Comparison of ENCODE assay signal across 8 cellular contexts in genomic region chr11:44609028-44609782, GRCh38. TPM values are rescaled to one million over a fixed set of nuclear protein-coding genes. Genes with fewer than 3 reads are reported as not detected.
A peak's percentile ranks its signal among the peaks of the same experiment; 100 is the strongest.
DNase-seq lines count a peak whose midpoint lies in the region; ATAC-seq and TF ChIP-seq lines count a peak whose summit lies in the region.

No MANE protein-coding gene starts in this region.

- H3K4me1 Mint-ChIP-seq in H9, result peaks cover under 1 to 9% of the 10 kb centered on the region in 2 experiments; a peak in 3 of 4 replicates

- ATAC-seq in GM21786 (IDR thresholded peaks at IDR 0.05; ENCODE audit: unreplicated experiment) (peak; percentile 52), body of pancreas (no peak)

- H3K4me3 ChIP-seq in trophoblast cell (ENCODE audit: low read depth, low read length), result no peak overlapping the region
- no peak overlapping the region for H3K4me3 ChIP-seq in body of pancreas

- H3K4me2 ChIP-seq in trophoblast cell (ENCODE audit: low read length) (no peak overlapping the region), H9 (ENCODE audit: insufficient read depth, insufficient read length, low read length) (no peak overlapping the region)

- H2BK20ac ChIP-seq in H9 (ENCODE audit: low read depth, low read length, poor library complexity, severe bottlenecking), result no peak overlapping the region

- no peak overlapping the region for H4K8ac ChIP-seq in trophoblast cell (ENCODE audit: low read depth, low read length)
- no peak overlapping the region for H4K8ac ChIP-seq in H9 (replicated peaks; ENCODE audit: insufficient read length, low read depth, low read length)

- H3K79me2 ChIP-seq in trophoblast cell (ENCODE audit: control insufficient read depth, insufficient read depth, low read length, poor library complexity), result no peaks in the 10 kb centered on the region
- no peaks in the 10 kb centered on the region for H3K79me2 ChIP-seq in H9 (ENCODE audit: insufficient read depth, low read length)

- no peak overlapping the region for H2BK12ac ChIP-seq in trophoblast cell (ENCODE audit: low read length)
- no peak overlapping the region for H2BK12ac ChIP-seq in H9 (ENCODE audit: insufficient read length, low read depth, low read length)

- no peak overlapping the region for H4K12ac ChIP-seq in trophoblast cell (ENCODE audit: low read depth, low read length)

- no peaks in the 10 kb centered on the region for H3K9me3 Mint-ChIP-seq in H9

- H3K36me3 ChIP-seq in trophoblast cell (ENCODE audit: control insufficient read depth in 1 of 2, insufficient read depth in 2 of 2, low read length in 2 of 2) (no peaks in the 10 kb centered on the region), body of pancreas (replicated peaks in 1 of 2; ENCODE audit: insufficient read depth in 1 of 2, low read depth in 2 of 2) (no peaks in the 10 kb centered on the region)

- no CpG with 5 or more reads among the region's 11 CpGs for WGBS in trophoblast cell (ENCODE audit: extremely low coverage, insufficient coverage, insufficient read length)
- WGBS in body of pancreas, 2 donors, result 73 to 77% methylated on average over 10 to 11 of the region's 11 CpGs
- no CpG with 5 or more reads among the region's 11 CpGs for WGBS in H9 (ENCODE audit: extremely low coverage, insufficient read length, low lambda C conversion rate)

- H2AFZ ChIP-seq in trophoblast cell (ENCODE audit: insufficient read depth, low read length, poor library complexity) (no peak overlapping the region), H9 (ENCODE audit: low read length) (no peak overlapping the region)

- no peak overlapping the region for H4K5ac ChIP-seq in H9 (ENCODE audit: insufficient read length, low read depth, low read length)

- TF ChIP-seq CTCF in body of pancreas (IDR thresholded peaks at IDR 0.05), result no peak
- TF ChIP-seq CTCF in H9 (conservative IDR thresholded peaks at IDR 0.05), result no peak

- no peak overlapping the region for H2BK15ac ChIP-seq in H9 (ENCODE audit: low read depth, low read length)

- H3K4me1 ChIP-seq in trophoblast cell (ENCODE audit: control insufficient read depth in 1 of 2, insufficient read depth in 2 of 2, low read length in 2 of 2) (no peaks in the 10 kb centered on the region), body of pancreas (no peaks in the 10 kb centered on the region), H9 (ENCODE audit: insufficient read depth, low read length) (no peaks in the 10 kb centered on the region)

- H2BK120ac ChIP-seq in trophoblast cell (ENCODE audit: insufficient read depth, low read length, poor library complexity), result no peak overlapping the region
- no peak overlapping the region for H2BK120ac ChIP-seq in H9 (ENCODE audit: low read depth, low read length, poor library complexity, severe bottlenecking)

- no peak overlapping the region for H3K56ac ChIP-seq in H9 (ENCODE audit: insufficient read length, low read depth, low read length)

- DNase-seq in NCI-H69 (lab: John Stamatoyannopoulos, UW), result peak; percentile 41
- peak; percentile 76 for DNase-seq in germinal center (ENCODE audit: low spot score)
- DNase-seq in trophoblast cell, result no peak
- no peak for DNase-seq in body of pancreas
- no peak for DNase-seq in H9
- DNase-seq in HuH-7.5 (ENCODE audit: low spot score), result no peak

- no peak overlapping the region for H3T11ph ChIP-seq in H9 (ENCODE audit: low read length)

- H3K23me2 ChIP-seq in H9 (ENCODE audit: insufficient read length, low read depth, low read length, poor library complexity, severe bottlenecking), result no peaks in the 10 kb centered on the region

- peaks cover 5% of the 10 kb centered on the region; the same call in 1 of the 2 replicates for H3K27me3 Mint-ChIP-seq in H9 (ENCODE audit: low read depth)

- no peak overlapping the region for H2BK5ac ChIP-seq in trophoblast cell (ENCODE audit: low read depth, low read length, poor library complexity)
- H2BK5ac ChIP-seq in H9 (ENCODE audit: insufficient read length, low read length), result no peak overlapping the region

- H4K91ac ChIP-seq in trophoblast cell (ENCODE audit: low read depth, low read length), result no peak overlapping the region
- H4K91ac ChIP-seq in H9 (ENCODE audit: insufficient read length, low read depth, low read length), result no peak overlapping the region

- intact Hi-C loops in body of pancreas (cut with DNase I), result no loop called here

- no peak overlapping the region for H3K9ac ChIP-seq in trophoblast cell (ENCODE audit: low read length)
- H3K9ac ChIP-seq in H9 (ENCODE audit: extremely low read depth, insufficient read length, low read length), result no peak overlapping the region

- H3K27ac ChIP-seq in trophoblast cell (ENCODE audit: low read depth, low read length), result no peak overlapping the region
- H3K27ac ChIP-seq in body of pancreas, result no peak overlapping the region
- H3K27ac ChIP-seq in H9 (ENCODE audit: insufficient read length, low read depth, low read length), result no peak overlapping the region

- H3K14ac ChIP-seq in trophoblast cell (ENCODE audit: low read length) (no peak overlapping the region), H9 (ENCODE audit: insufficient read depth, low read length) (no peak overlapping the region)

- H4K20me1 ChIP-seq in H9 (ENCODE audit: control insufficient read depth, insufficient read depth, insufficient read length), result no peaks in the 10 kb centered on the region

- H3K27me3 ChIP-seq in trophoblast cell (ENCODE audit: insufficient read depth, low read length) (no peaks in the 10 kb centered on the region), body of pancreas (no peaks in the 10 kb centered on the region), H9 (ENCODE audit: insufficient read depth, low read length) (no peaks in the 10 kb centered on the region)

- H2AK5ac ChIP-seq in trophoblast cell (ENCODE audit: low read length) (no peak overlapping the region), H9 (ENCODE audit: insufficient read length, low read length) (no peak overlapping the region)

- H3K18ac ChIP-seq in trophoblast cell (ENCODE audit: low read length), result no peak overlapping the region
- H3K18ac ChIP-seq in H9 (ENCODE audit: insufficient read length, low read depth, low read length), result no peak overlapping the region

- H3K9me3 ChIP-seq in trophoblast cell (ENCODE audit: insufficient read depth, low read depth, low read length) (peaks cover 2% of the 10 kb centered on the region), body of pancreas (no peaks in the 10 kb centered on the region), H9 (ENCODE audit: control insufficient read depth, low read depth, low read length) (no peaks in the 10 kb centered on the region)

- H3K36me3 Mint-ChIP-seq in H9 (ENCODE audit: insufficient read depth in 1 of 3, low read depth in 3 of 3), result no peaks in the 10 kb centered on the region

- no peak overlapping the region for H3K4ac ChIP-seq in trophoblast cell (ENCODE audit: low read depth, low read length)
- no peak overlapping the region for H3K4ac ChIP-seq in H9 (ENCODE audit: low read depth, low read length)

- H3K79me1 ChIP-seq in trophoblast cell (ENCODE audit: low read length), result no peaks in the 10 kb centered on the region
- H3K79me1 ChIP-seq in H9 (ENCODE audit: insufficient read depth, low read depth, low read length, poor library complexity, severe bottlenecking), result no peaks in the 10 kb centered on the region

- H3K4me3 Mint-ChIP-seq in H9, result no peak overlapping the region

- no peak overlapping the region for H3K23ac ChIP-seq in trophoblast cell (ENCODE audit: low read length)
- no peak overlapping the region for H3K23ac ChIP-seq in H9 (ENCODE audit: insufficient read length, low read depth, low read length)

- H3K27ac Mint-ChIP-seq in H9, result no peak overlapping the region

- TF ChIP-seq POLR2A in GM18526 (IDR thresholded peaks at IDR 0.05; ENCODE audit: extremely low read depth, insufficient read length), result peak; percentile 22
- no peak for TF ChIP-seq POLR2A in body of pancreas (IDR thresholded peaks at IDR 0.05)

RNA-seq across cellular contexts. Expression of gene CD82, which starts 43.7 kb away (rescaled TPM):
- polyA plus RNA-seq in trophoblast cell (2013), result 0.61 and 1.0 TPM in 2 replicates
- total RNA-seq in body of pancreas, result 10 to 100 TPM; 11.4 to 13.5 TPM
- total RNA-seq in H9 (2021), result 4.5 and 5.9 TPM in 2 replicates

Comparison
In these comparisons a context has a peak if more than half of its experiments do, and no peak if none do; other contexts are left out.
1. DNase-seq: peak in NCI-H69 (single experiment) and germinal center (single experiment); none in trophoblast cell (0 of 2), body of pancreas (0 of 4), H9 (single experiment) and HuH-7.5 (single experiment).